ENCODE assay signal across 17 cellular contexts in genomic region chr9:91694081-91694870, GRCh38.
A peak's percentile ranks its signal among the peaks of the same experiment; 100 is the strongest.
DNase-seq lines count a peak whose midpoint lies in the region; ATAC-seq and TF ChIP-seq lines count a peak whose summit lies in the region.
"Had no signal": no experiment of that assay in that cellular context is flagged by ENCODE, and none has a peak within 500 bp of the region (broad histone marks: within the 10 kb centered on the region; RNA-seq: fewer than 3 reads in every experiment).

No MANE protein-coding gene starts in this region.

- H3K4me1 Mint-ChIP-seq in effector memory CD8-positive, alpha-beta T cell (ENCODE audit: low read depth in 2 of 2), result peaks cover 8 to 31% of the 10 kb centered on the region in 2 donors
- H3K4me1 Mint-ChIP-seq in activated CD8-positive, alpha-beta T cell treated with anti-CD3 and anti-CD28 coated beads, Interleukin-2, amount 10 ng/mL, durations not matched to agents 7 days and 5 days (ENCODE audit: low read depth), result peaks cover 8% of the 10 kb centered on the region
- H3K4me1 Mint-ChIP-seq in chondrocyte (ENCODE audit: low read depth) (peaks cover 14% of the 10 kb centered on the region), mesothelial cell of epicardium (peaks cover 4% of the 10 kb centered on the region)

- no peaks in the 10 kb centered on the region for H3K9me3 Mint-ChIP-seq in effector memory CD8-positive, alpha-beta T cell
- no peaks in the 10 kb centered on the region for H3K9me3 Mint-ChIP-seq in activated CD8-positive, alpha-beta T cell treated with anti-CD3 and anti-CD28 coated beads, Interleukin-2, amount 10 ng/mL, durations not matched to agents 7 days and 5 days (ENCODE audit: insufficient read depth)
- no peaks in the 10 kb centered on the region for H3K9me3 Mint-ChIP-seq in chondrocyte (ENCODE audit: low read depth)
- no peaks in the 10 kb centered on the region for H3K9me3 Mint-ChIP-seq in mesothelial cell of epicardium
- H3K9me3 Mint-ChIP-seq: HFFc6 had no signal

- CTCF ChIA-PET in activated CD8-positive, alpha-beta T cell treated with anti-CD3 and anti-CD28 coated beads, Interleukin-2, amount 10 ng/mL, durations not matched to agents 7 days and 5 days (lab: Charles Lee), result no interaction called here

- TF ChIP-seq CTCF in chondrocyte (IDR thresholded peaks at IDR 0.05) (no peak), mesothelial cell of epicardium (IDR thresholded peaks at IDR 0.05; ENCODE audit: unreplicated experiment) (no peak)

- H3K36me3 Mint-ChIP-seq in effector memory CD8-positive, alpha-beta T cell (ENCODE audit: insufficient read depth), result peaks cover 7% of the 10 kb centered on the region
- H3K36me3 Mint-ChIP-seq in activated CD8-positive, alpha-beta T cell treated with anti-CD3 and anti-CD28 coated beads, Interleukin-2, amount 10 ng/mL, durations not matched to agents 7 days and 5 days (ENCODE audit: low read depth), result no peaks in the 10 kb centered on the region
- H3K36me3 Mint-ChIP-seq in chondrocyte (ENCODE audit: low read depth), result no peaks in the 10 kb centered on the region
- no peaks in the 10 kb centered on the region for H3K36me3 Mint-ChIP-seq in mesothelial cell of epicardium

- peaks cover 0 to 9% of the 10 kb centered on the region in 2 donors for H3K27me3 Mint-ChIP-seq in effector memory CD8-positive, alpha-beta T cell
- H3K27me3 Mint-ChIP-seq in activated CD8-positive, alpha-beta T cell treated with anti-CD3 and anti-CD28 coated beads, Interleukin-2, amount 10 ng/mL, durations not matched to agents 7 days and 5 days (ENCODE audit: low read depth), result peaks cover 6% of the 10 kb centered on the region
- H3K27me3 Mint-ChIP-seq in chondrocyte (ENCODE audit: low read depth), result no peaks in the 10 kb centered on the region
- H3K27me3 Mint-ChIP-seq in mesothelial cell of epicardium (ENCODE audit: low read depth), result no peaks in the 10 kb centered on the region

- DNase-seq in NCI-H345 (lab: John Stamatoyannopoulos, UW) (peak; percentile 25), NCI-H345 treated with DMSO at 0.1 percent for 48 hours (lab: John Stamatoyannopoulos, UW; ENCODE audit: unreplicated experiment) (no peak), COLO668 (lab: John Stamatoyannopoulos, UW; ENCODE audit: unreplicated experiment) (peak; percentile 35), NCI-H2081 treated with DMSO at 0.1 percent for 48 hours (lab: John Stamatoyannopoulos, UW) (peak; percentile 16), chondrocyte (ENCODE audit: low spot score) (no peak), mesothelial cell of epicardium (ENCODE audit: low spot score in 2 of 2, unreplicated experiment in 2 of 2) (no peak)
- DNase-seq in effector memory CD8-positive, alpha-beta T cell, result peak in 2 of 3 experiments; percentile 39 to 45
- no peak for DNase-seq in activated CD8-positive, alpha-beta T cell treated with anti-CD3 and anti-CD28 coated beads, Interleukin-2, amount 10 ng/mL, durations not matched to agents 7 days and 5 days
- DNase-seq: DMS 273 treated with DMSO at 0.1 percent for 48 hours, HFFc6, Kasumi-1, MM.1S, NCI-H1105, NCI-H187, NCI-H774, PC-9, SW 1271 had no signal

- ATAC-seq in effector memory CD8-positive, alpha-beta T cell (replicated peaks), result peak; percentile 86
- no peak for ATAC-seq in activated CD8-positive, alpha-beta T cell treated with anti-CD3 and anti-CD28 coated beads, Interleukin-2, amount 10 ng/mL, durations not matched to agents 7 days and 5 days

- peak overlapping the region in 1 of 2 donors; percentile 50 for H3K4me3 Mint-ChIP-seq in effector memory CD8-positive, alpha-beta T cell
- H3K4me3 Mint-ChIP-seq in activated CD8-positive, alpha-beta T cell treated with anti-CD3 and anti-CD28 coated beads, Interleukin-2, amount 10 ng/mL, durations not matched to agents 7 days and 5 days, result no peak overlapping the region
- H3K4me3 Mint-ChIP-seq in chondrocyte (ENCODE audit: unreplicated experiment) (no peak overlapping the region), mesothelial cell of epicardium (no peak overlapping the region)
- H3K4me3 Mint-ChIP-seq: HFFc6 had no signal

- H3K27ac Mint-ChIP-seq in effector memory CD8-positive, alpha-beta T cell, result peak overlapping the region in 1 of 2 donors; percentile 49
- no peak overlapping the region for H3K27ac Mint-ChIP-seq in activated CD8-positive, alpha-beta T cell treated with anti-CD3 and anti-CD28 coated beads, Interleukin-2, amount 10 ng/mL, durations not matched to agents 7 days and 5 days
- H3K27ac Mint-ChIP-seq in chondrocyte (ENCODE audit: unreplicated experiment) (no peak overlapping the region), mesothelial cell of epicardium (no peak overlapping the region)
- H3K27ac Mint-ChIP-seq: HFFc6 had no signal

- POLR2A ChIA-PET in activated CD8-positive, alpha-beta T cell treated with anti-CD3 and anti-CD28 coated beads, Interleukin-2, amount 10 ng/mL, durations not matched to agents 7 days and 5 days (lab: Charles Lee), result no interaction called here

Comparison
In these comparisons a context has a peak if more than half of its experiments do, and no peak if none do; other contexts are left out.
1. DNase-seq: peak in NCI-H345 (single experiment), COLO668 (single experiment), NCI-H2081 treated with DMSO at 0.1 percent for 48 hours (single experiment) and effector memory CD8-positive, alpha-beta T cell (2 of 3); none in NCI-H345 treated with DMSO at 0.1 percent for 48 hours (single experiment), activated CD8-positive, alpha-beta T cell treated with anti-CD3 and anti-CD28 coated beads, Interleukin-2, amount 10 ng/mL, durations not matched to agents 7 days and 5 days (single experiment), chondrocyte (single experiment) and mesothelial cell of epicardium (0 of 2).